8 cellular contexts compared by ENCODE assay signal in the genomic region with DNA sequence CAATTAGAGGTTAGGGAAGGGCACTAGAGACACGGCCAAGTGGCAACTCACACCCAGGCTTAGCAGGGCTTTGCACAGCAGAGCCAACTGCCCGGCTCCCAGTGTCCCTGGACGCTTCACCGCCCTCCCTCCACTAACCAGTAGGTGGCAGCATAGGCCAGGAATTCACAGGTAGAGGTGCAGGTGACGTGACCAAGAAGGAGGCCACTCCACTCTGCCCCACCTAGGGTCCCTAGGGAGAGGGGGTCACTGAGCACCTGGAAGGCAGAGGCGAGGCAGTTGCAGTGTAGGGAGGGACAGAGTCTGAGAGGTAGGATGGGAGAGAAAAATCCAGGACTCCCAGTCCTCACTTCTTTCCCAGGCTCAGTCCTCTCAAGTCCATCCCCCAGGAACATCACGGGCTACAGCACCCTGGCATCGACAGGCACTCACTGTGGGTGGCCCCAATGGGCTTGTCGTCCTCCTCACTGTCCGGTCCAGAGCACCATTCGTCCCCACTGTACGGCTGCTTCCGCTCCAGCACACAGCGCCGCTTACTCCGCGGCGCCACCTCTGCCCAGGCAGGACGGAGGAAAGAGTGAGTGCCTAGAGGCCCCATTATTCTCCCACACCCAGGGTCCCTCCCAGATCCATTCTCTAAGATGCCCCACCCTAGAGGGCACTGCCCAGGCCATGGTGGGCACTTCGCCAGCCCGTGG. TPM values are rescaled to one million over a fixed set of nuclear protein-coding genes. Genes with fewer than 3 reads are reported as not detected.
DNase-seq lines count a peak whose midpoint lies in the region; ATAC-seq and TF ChIP-seq lines count a peak whose summit lies in the region.

No MANE protein-coding gene starts in this region.

- H3K4me1 ChIP-seq in OCI-LY7 (ENCODE audit: insufficient read depth, low read length, poor library complexity, severe bottlenecking), result peaks cover 45% of the 10 kb centered on the region

- H3K36me3 Mint-ChIP-seq in activated T-cell treated with anti-CD3 and anti-CD28 coated beads, Interleukin-2, amount 50 U/mL, for 24 hours (ENCODE audit: low read depth), result peaks cover 46% of the 10 kb centered on the region
- H3K36me3 Mint-ChIP-seq in nephron (ENCODE audit: low read depth), result peaks cover 21% of the 10 kb centered on the region

- H3K9me2 ChIP-seq in OCI-LY7 (ENCODE audit: insufficient read depth, low read length), result no peaks in the 10 kb centered on the region

- no peak overlapping the region for H3K4me3 Mint-ChIP-seq in activated T-cell treated with anti-CD3 and anti-CD28 coated beads, Interleukin-2, amount 50 U/mL, for 24 hours
- H3K4me3 Mint-ChIP-seq in nephron, result peak overlapping the region; percentile 68 to 74 (median 69)
- peak overlapping the region; percentile 3 to 25 for H3K4me3 Mint-ChIP-seq in stimulated activated naive CD8-positive, alpha-beta T cell treated with anti-CD3 and anti-CD28 coated beads, Interleukin-15, amount 100 ng/mL, for 72 hours

- peak overlapping the region; percentile 85 for H3K27ac Mint-ChIP-seq in activated T-cell treated with anti-CD3 and anti-CD28 coated beads, Interleukin-2, amount 50 U/mL, for 24 hours
- H3K27ac Mint-ChIP-seq in nephron, result peak overlapping the region; percentile 52 to 99 (median 86)
- peak overlapping the region in 1 of 2 donors; percentile 50 for H3K27ac Mint-ChIP-seq in stimulated activated naive CD8-positive, alpha-beta T cell treated with anti-CD3 and anti-CD28 coated beads, Interleukin-15, amount 100 ng/mL, for 72 hours

- H3K9me3 ChIP-seq in OCI-LY7 (ENCODE audit: low read length), result no peaks in the 10 kb centered on the region

- ATAC-seq in stimulated activated naive CD8-positive, alpha-beta T cell treated with anti-CD3 and anti-CD28 coated beads, Interleukin-15, amount 100 ng/mL, for 72 hours, result peak; percentile 80

- peak overlapping the region; percentile 3; the same call in 1 of the 2 replicates for H3K4me2 ChIP-seq in OCI-LY7 (ENCODE audit: low read length)

- CTCF ChIA-PET in OCI-LY7 (lab: Charles Lee; ENCODE audit: unreplicated experiment), result no interaction called here

- H2AFZ ChIP-seq in OCI-LY7 (ENCODE audit: low read length), result no peak overlapping the region

- DNase-seq in NCI-H524 (lab: John Stamatoyannopoulos, UW) (peak; percentile 73 to 79), NCI-H524 treated with DMSO at 0.1 percent for 48 hours (lab: John Stamatoyannopoulos, UW) (no peak), HT1080 (ENCODE audit: low read depth) (peak; percentile 74), OCI-LY7 (ENCODE audit: low spot score) (peak; percentile 87), fibroblast of gingiva (ENCODE audit: low read depth) (peak; percentile 57)
- peak; percentile 93 for DNase-seq in activated T-cell treated with anti-CD3 and anti-CD28 coated beads, Interleukin-2, amount 50 U/mL, for 24 hours
- DNase-seq in stimulated activated naive CD8-positive, alpha-beta T cell treated with anti-CD3 and anti-CD28 coated beads, Interleukin-15, amount 100 ng/mL, for 72 hours, result peak; percentile 90 to 91

- peaks cover 9% of the 10 kb centered on the region; the same call in 1 of the 2 replicates for H3K36me3 ChIP-seq in OCI-LY7 (ENCODE audit: insufficient read depth, low read length)

- BruUV-seq in OCI-LY7 (replicated peaks; lab: Mats Ljungman, UMichigan), result no TSS peak

- H3K9me3 Mint-ChIP-seq in activated T-cell treated with anti-CD3 and anti-CD28 coated beads, Interleukin-2, amount 50 U/mL, for 24 hours, result no peaks in the 10 kb centered on the region
- H3K9me3 Mint-ChIP-seq in nephron, result no peaks in the 10 kb centered on the region
- H3K9me3 Mint-ChIP-seq in stimulated activated naive CD8-positive, alpha-beta T cell treated with anti-CD3 and anti-CD28 coated beads, Interleukin-15, amount 100 ng/mL, for 72 hours, result no peaks in the 10 kb centered on the region

- peaks cover 45% of the 10 kb centered on the region for H3K4me1 Mint-ChIP-seq in activated T-cell treated with anti-CD3 and anti-CD28 coated beads, Interleukin-2, amount 50 U/mL, for 24 hours (ENCODE audit: low read depth)
- peaks cover 42% of the 10 kb centered on the region for H3K4me1 Mint-ChIP-seq in nephron
- peaks cover 62% of the 10 kb centered on the region for H3K4me1 Mint-ChIP-seq in stimulated activated naive CD8-positive, alpha-beta T cell treated with anti-CD3 and anti-CD28 coated beads, Interleukin-15, amount 100 ng/mL, for 72 hours

- H4K20me1 ChIP-seq in OCI-LY7 (ENCODE audit: insufficient read depth, low read length), result no peaks in the 10 kb centered on the region

- no peaks in the 10 kb centered on the region for H3K27me3 Mint-ChIP-seq in activated T-cell treated with anti-CD3 and anti-CD28 coated beads, Interleukin-2, amount 50 U/mL, for 24 hours
- no peaks in the 10 kb centered on the region for H3K27me3 Mint-ChIP-seq in nephron (ENCODE audit: low read depth)
- H3K27me3 Mint-ChIP-seq in stimulated activated naive CD8-positive, alpha-beta T cell treated with anti-CD3 and anti-CD28 coated beads, Interleukin-15, amount 100 ng/mL, for 72 hours, result no peaks in the 10 kb centered on the region

- H3K79me2 ChIP-seq in OCI-LY7 (ENCODE audit: insufficient read depth, low read depth, low read length), result no peaks in the 10 kb centered on the region

- H3K4me3 ChIP-seq in OCI-LY7 (ENCODE audit: low read depth, low read length, poor library complexity, severe bottlenecking), result no peak overlapping the region

- TF ChIP-seq CTCF in OCI-LY7 (conservative IDR thresholded peaks at IDR 0.05; ENCODE audit: low read length), result peak; percentile 96
- TF ChIP-seq CTCF in nephron (IDR thresholded peaks at IDR 0.05; ENCODE audit: unreplicated experiment in 3 of 3), result peak; percentile 89 to 96 (median 94)

- H3K27ac ChIP-seq in OCI-LY7 (ENCODE audit: low read depth, low read length, poor library complexity, severe bottlenecking), result no peak overlapping the region

- intact Hi-C loops in OCI-LY7 (cut with micrococcal nuclease; ENCODE audit: unreplicated experiment), result loop anchor here (1.0 to 2.0 kb wide), 3 partner anchors 23 to 216 kb away; a partner anchor contains a TSS

- POLR2A ChIA-PET in OCI-LY7 (lab: Charles Lee), result interaction anchor here (0.7 kb wide), 1 partner anchor 55 kb away, joined by 3 read pairs; no protein-coding TSS in a partner anchor

RNA-seq across cellular contexts. Expression of a gene that starts 18.5 kb away (rescaled TPM):
- 22.5 and 24.8 TPM in 2 replicates for total RNA-seq in HT1080 (2014; rRNA removed; shearing (Covaris generic))
- polyA plus RNA-seq in HT1080 (2015; cell fraction: cytosol; rRNA removed), result 34.0 and 41.3 TPM in 2 replicates
- polyA plus RNA-seq in HT1080 (2015; cell fraction: nucleus; rRNA removed), result 53.0 and 60.5 TPM in 2 replicates
- 3.7 and 6.4 TPM in 2 replicates for total RNA-seq in OCI-LY7 (2014; rRNA removed; shearing (Covaris generic))
- 14.8 and 16.6 TPM in 2 replicates for total RNA-seq in OCI-LY7 (2022)

RNA-seq across cellular contexts. Expression of a gene that starts 23.5 kb away (rescaled TPM):
- not detected in 2 replicates for total RNA-seq in HT1080 (2014; rRNA removed; shearing (Covaris generic))
- not detected in 2 replicates for polyA plus RNA-seq in HT1080 (2015; cell fraction: cytosol; rRNA removed)
- polyA plus RNA-seq in HT1080 (2015; cell fraction: nucleus; rRNA removed), result not detected in 2 replicates
- 1.4 and 3.3 TPM in 2 replicates for total RNA-seq in OCI-LY7 (2014; rRNA removed; shearing (Covaris generic))
- total RNA-seq in OCI-LY7 (2022), result 7.1 and 7.3 TPM in 2 replicates

RNA-seq across cellular contexts. Expression of a gene that starts 48.9 kb away (rescaled TPM):
- not detected in 2 replicates for total RNA-seq in HT1080 (2014; rRNA removed; shearing (Covaris generic))
- polyA plus RNA-seq in HT1080 (2015; cell fraction: cytosol; rRNA removed), result not detected in 2 replicates
- not detected in 2 replicates for polyA plus RNA-seq in HT1080 (2015; cell fraction: nucleus; rRNA removed)
- total RNA-seq in OCI-LY7 (2014; rRNA removed; shearing (Covaris generic)), result 0.28 TPM in 1 of 2 replicates, not detected in the other
- 0.34 TPM in 1 of 2 replicates, not detected in the other for total RNA-seq in OCI-LY7 (2022)
